12 cellular contexts compared by ENCODE assay signal in the genomic region with DNA sequence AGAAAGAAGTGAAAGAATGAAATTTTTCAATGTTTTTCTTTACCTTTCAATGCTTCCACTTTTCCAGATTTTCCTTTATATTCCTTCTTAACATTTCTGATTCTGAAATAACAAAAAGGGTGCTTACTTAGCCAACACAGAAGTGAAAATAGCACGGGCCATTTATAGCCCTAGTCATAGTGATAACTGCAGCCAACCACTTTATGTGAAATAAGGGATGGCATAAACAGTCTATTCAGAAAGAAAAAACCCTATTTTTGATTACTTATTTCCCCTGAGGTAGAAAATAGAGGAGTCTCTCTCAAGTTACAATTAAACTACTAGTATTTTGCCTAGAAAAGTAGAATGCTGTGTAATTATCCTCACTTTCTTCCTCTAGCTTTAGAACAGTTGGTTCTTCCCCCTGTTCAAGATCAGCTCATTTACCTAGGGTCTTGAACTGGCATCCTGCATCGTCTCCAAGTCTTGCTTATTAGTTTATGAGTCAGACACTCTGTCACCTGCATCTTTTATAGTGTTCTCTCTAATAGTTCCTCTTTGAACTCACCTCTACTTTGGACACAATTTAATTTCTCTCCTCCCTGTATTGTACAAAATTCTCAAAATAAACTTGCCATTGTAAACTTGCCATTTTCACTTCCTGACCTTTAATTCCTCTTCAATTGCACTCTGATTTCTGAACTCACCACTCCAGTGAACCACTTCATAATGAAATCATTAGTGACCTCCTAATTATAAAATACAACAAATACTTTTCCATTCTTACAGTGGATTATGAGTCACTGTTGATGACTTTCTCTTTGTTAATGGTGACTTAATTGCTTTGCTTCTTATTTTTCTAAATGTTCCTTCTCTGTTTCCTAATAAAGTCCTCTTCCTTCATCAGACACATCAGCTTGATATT. TPM values are rescaled to one million over a fixed set of nuclear protein-coding genes. Genes with fewer than 3 reads are reported as not detected.
DNase-seq lines count a peak whose midpoint lies in the region; ATAC-seq and TF ChIP-seq lines count a peak whose summit lies in the region.
"Had no signal": no experiment of that assay in that cellular context is flagged by ENCODE, and none has a peak within 500 bp of the region (broad histone marks: within the 10 kb centered on the region; RNA-seq: fewer than 3 reads in every experiment).

No MANE protein-coding gene starts in this region.

- H3K4me3 Mint-ChIP-seq in activated naive CD8-positive, alpha-beta T cell treated with anti-CD3 and anti-CD28 coated beads, Interleukin-2, amount 50 U/mL, for 24 hours, result no peak overlapping the region
- H3K4me3 Mint-ChIP-seq in activated naive CD8-positive, alpha-beta T cell treated with anti-CD3 and anti-CD28 coated beads for 36 hours, result no peak overlapping the region
- H3K4me3 Mint-ChIP-seq in progenitor cell of endocrine pancreas (ENCODE audit: low read depth), result no peak overlapping the region
- H3K4me3 Mint-ChIP-seq: activated T-cell treated with anti-CD3 and anti-CD28 coated beads, Interleukin-2, amount 50 U/mL, for 4 hours had no signal

- no peak overlapping the region for H3K4me3 ChIP-seq in urinary bladder (ENCODE audit: low read depth, low read length)
- H3K4me3 ChIP-seq: thoracic aorta had no signal

- no peak for TF ChIP-seq CTCF in progenitor cell of endocrine pancreas (IDR thresholded peaks at IDR 0.05; ENCODE audit: unreplicated experiment)

- peak; percentile 24 for ATAC-seq in activated naive CD8-positive, alpha-beta T cell treated with anti-CD3 and anti-CD28 coated beads, Interleukin-2, amount 50 U/mL, for 24 hours
- ATAC-seq in HG02610 (IDR thresholded peaks at IDR 0.05; ENCODE audit: unreplicated experiment) (peak; percentile 58), HG03571 (IDR thresholded peaks at IDR 0.05; ENCODE audit: unreplicated experiment) (peak; percentile 38)
- ATAC-seq: activated T-cell treated with anti-CD3 and anti-CD28 coated beads, Interleukin-2, amount 50 U/mL, for 4 hours had no signal

- 33% methylated on average over 2 of the region's 2 CpGs for WGBS in urinary bladder

- peak overlapping the region; percentile 2 for H3K27ac ChIP-seq in urinary bladder (ENCODE audit: low read depth)
- H3K27ac ChIP-seq: thoracic aorta had no signal

- no peaks in the 10 kb centered on the region for H3K9me3 Mint-ChIP-seq in activated naive CD8-positive, alpha-beta T cell treated with anti-CD3 and anti-CD28 coated beads, Interleukin-2, amount 50 U/mL, for 24 hours
- H3K9me3 Mint-ChIP-seq in activated naive CD8-positive, alpha-beta T cell treated with anti-CD3 and anti-CD28 coated beads for 36 hours, result no peaks in the 10 kb centered on the region
- H3K9me3 Mint-ChIP-seq in progenitor cell of endocrine pancreas (ENCODE audit: low read depth), result no peaks in the 10 kb centered on the region
- H3K9me3 Mint-ChIP-seq: activated T-cell treated with anti-CD3 and anti-CD28 coated beads, Interleukin-2, amount 50 U/mL, for 4 hours had no signal

- H3K36me3 ChIP-seq in urinary bladder (ENCODE audit: insufficient read depth), result peaks cover 4% of the 10 kb centered on the region
- H3K36me3 ChIP-seq: thoracic aorta had no signal

- H3K27ac Mint-ChIP-seq in activated naive CD8-positive, alpha-beta T cell treated with anti-CD3 and anti-CD28 coated beads, Interleukin-2, amount 50 U/mL, for 24 hours, result peak overlapping the region; percentile 3
- H3K27ac Mint-ChIP-seq in activated naive CD8-positive, alpha-beta T cell treated with anti-CD3 and anti-CD28 coated beads for 36 hours, result no peak overlapping the region
- no peak overlapping the region for H3K27ac Mint-ChIP-seq in progenitor cell of endocrine pancreas

- no peaks in the 10 kb centered on the region for H3K4me1 ChIP-seq in urinary bladder (ENCODE audit: insufficient read depth)

- DNase-seq in activated naive CD8-positive, alpha-beta T cell treated with anti-CD3 and anti-CD28 coated beads, Interleukin-2, amount 50 U/mL, for 24 hours, result no peak
- DNase-seq in activated naive CD8-positive, alpha-beta T cell treated with anti-CD3 and anti-CD28 coated beads for 36 hours, result no peak
- DNase-seq in progenitor cell of endocrine pancreas (ENCODE audit: low spot score, unreplicated experiment) (no peak), GM19238 (ENCODE audit: insufficient read length, low spot score) (no peak), activated gamma-delta T cell treated with Interleukin-2 at 50 U/mL for 16 hours (no peak)
- DNase-seq: activated T-cell treated with anti-CD3 and anti-CD28 coated beads, Interleukin-2, amount 50 U/mL, for 4 hours; NCI-H446 had no signal

- H3K27me3 Mint-ChIP-seq in activated naive CD8-positive, alpha-beta T cell treated with anti-CD3 and anti-CD28 coated beads, Interleukin-2, amount 50 U/mL, for 24 hours, result no peaks in the 10 kb centered on the region
- H3K27me3 Mint-ChIP-seq in activated naive CD8-positive, alpha-beta T cell treated with anti-CD3 and anti-CD28 coated beads for 36 hours, result no peaks in the 10 kb centered on the region
- H3K27me3 Mint-ChIP-seq in progenitor cell of endocrine pancreas, result no peaks in the 10 kb centered on the region

- no peaks in the 10 kb centered on the region for H3K4me1 Mint-ChIP-seq in activated naive CD8-positive, alpha-beta T cell treated with anti-CD3 and anti-CD28 coated beads, Interleukin-2, amount 50 U/mL, for 24 hours
- H3K4me1 Mint-ChIP-seq in activated naive CD8-positive, alpha-beta T cell treated with anti-CD3 and anti-CD28 coated beads for 36 hours, result no peaks in the 10 kb centered on the region
- H3K4me1 Mint-ChIP-seq in progenitor cell of endocrine pancreas (ENCODE audit: low read depth), result no peaks in the 10 kb centered on the region

- H3K36me3 Mint-ChIP-seq in activated naive CD8-positive, alpha-beta T cell treated with anti-CD3 and anti-CD28 coated beads, Interleukin-2, amount 50 U/mL, for 24 hours (ENCODE audit: low read depth), result no peaks in the 10 kb centered on the region
- peaks cover 2% of the 10 kb centered on the region for H3K36me3 Mint-ChIP-seq in activated naive CD8-positive, alpha-beta T cell treated with anti-CD3 and anti-CD28 coated beads for 36 hours
- H3K36me3 Mint-ChIP-seq in progenitor cell of endocrine pancreas (ENCODE audit: insufficient read depth), result no peaks in the 10 kb centered on the region

RNA-seq across cellular contexts. Expression of gene ABCA6, which starts 23.6 kb away (rescaled TPM):
- under 1 TPM; 0.10 to 0.23 TPM for total RNA-seq in activated naive CD8-positive, alpha-beta T cell treated with anti-CD3 and anti-CD28 coated beads for 36 hours
- total RNA-seq in urinary bladder, result 74.6 TPM
- 35.9 TPM for polyA plus RNA-seq in urinary bladder
- 0.31 and 1.6 TPM in 2 replicates for total RNA-seq in progenitor cell of endocrine pancreas
- total RNA-seq: T-helper 2 cell treated with Interferon-gamma antibody and Interleukin-4, amounts not matched to agents 100 ng/mL and 5 ng/mL, for 36 hours had no signal

RNA-seq across cellular contexts. Expression of gene ABCA9, which starts 57.4 kb away (rescaled TPM):
- total RNA-seq in activated naive CD8-positive, alpha-beta T cell treated with anti-CD3 and anti-CD28 coated beads for 36 hours, result not detected
- total RNA-seq in urinary bladder (46.6 TPM), progenitor cell of endocrine pancreas (0.11 and 0.14 TPM in 2 replicates)
- 13.1 TPM for polyA plus RNA-seq in urinary bladder
- total RNA-seq: activated T-cell treated with anti-CD3 and anti-CD28 coated beads, Interleukin-2, amount 50 U/mL, for 4 hours had no signal

Comparison
In these comparisons a context has a peak if more than half of its experiments do, and no peak if none do; other contexts are left out.
1. RNA of gene ABCA6, which starts 23.6 kb away (total RNA-seq): 74.6 TPM in urinary bladder (single experiment); 0.31 to 1.6 TPM in progenitor cell of endocrine pancreas and 0.10 to 0.23 TPM in activated naive CD8-positive, alpha-beta T cell treated with anti-CD3 and anti-CD28 coated beads for 36 hours; every median in the first group is over 10 times any median in the second.
2. RNA of gene ABCA9, which starts 57.4 kb away (total RNA-seq): 46.6 TPM in urinary bladder (single experiment); 0.11 to 0.14 TPM in progenitor cell of endocrine pancreas and not detected in activated naive CD8-positive, alpha-beta T cell treated with anti-CD3 and anti-CD28 coated beads for 36 hours; every median in the first group is over 10 times any median in the second.
3. Peak in every context shown above with its lines, with median percentiles within 50 percentile points of each other: ATAC-seq.